In genomic region chr3:122679467-122680291, GRCh38 we compare ENCODE assay signal across 8 cellular contexts. TPM values are rescaled to one million over a fixed set of nuclear protein-coding genes. Genes with fewer than 3 reads are reported as not detected.
DNase-seq lines count a peak whose midpoint lies in the region; ATAC-seq and TF ChIP-seq lines count a peak whose summit lies in the region.

No MANE protein-coding gene starts in this region.

- TF ChIP-seq CTCF in AG10803 (conservative IDR thresholded peaks at IDR 0.05; ENCODE audit: low read length) = no peak
- TF ChIP-seq CTCF in HL-60 (IDR thresholded peaks at IDR 0.05; ENCODE audit: insufficient read depth, low read length) = no peak

- H3K4me1 ChIP-seq in endocrine pancreas (ENCODE audit: control insufficient read depth, insufficient read depth, low read length) = peaks cover 10% of the 10 kb centered on the region

- peak overlapping the region; percentile 87 for H3K9ac ChIP-seq in endocrine pancreas (ENCODE audit: control insufficient read depth, insufficient read depth, low read length)

- ATAC-seq in GM18517 (IDR thresholded peaks at IDR 0.05; ENCODE audit: unreplicated experiment) = peak; percentile 16

- H3K4me3 Mint-ChIP-seq in T-helper 2 cell treated with Interferon-gamma antibody and Interleukin-4, amounts not matched to agents 5 μg/mL and 100 μg/mL, for 36 hours = peak overlapping the region; percentile 88

- H3K36me3 Mint-ChIP-seq in T-helper 2 cell treated with Interferon-gamma antibody and Interleukin-4, amounts not matched to agents 5 μg/mL and 100 μg/mL, for 36 hours (ENCODE audit: low read depth) = peaks cover 17% of the 10 kb centered on the region

- H3K27me3 ChIP-seq in HL-60 (ENCODE audit: insufficient read depth, poor library complexity, severe bottlenecking) (no peaks in the 10 kb centered on the region), endocrine pancreas (ENCODE audit: control insufficient read depth, insufficient read depth, low read length) (no peaks in the 10 kb centered on the region)

- H3K9me3 ChIP-seq in endocrine pancreas (ENCODE audit: control insufficient read depth, low read length) = no peaks in the 10 kb centered on the region

- no peaks in the 10 kb centered on the region for H3K36me3 ChIP-seq in endocrine pancreas (ENCODE audit: control insufficient read depth, insufficient read depth, low read length)

- H3K4me1 Mint-ChIP-seq in T-helper 2 cell treated with Interferon-gamma antibody and Interleukin-4, amounts not matched to agents 5 μg/mL and 100 μg/mL, for 36 hours (ENCODE audit: low read depth) = peaks cover 47% of the 10 kb centered on the region

- H3K4me3 ChIP-seq in AG10803 (ENCODE audit: low read length) (peak overlapping the region; percentile 84), HL-60 (replicated peaks; ENCODE audit: insufficient read depth, low read length) (peak overlapping the region; percentile 16; the same call in 1 of the 2 replicates), endocrine pancreas (ENCODE audit: control insufficient read depth, insufficient read depth, low read length) (peak overlapping the region; percentile 72)

- no peak overlapping the region for H3K27ac ChIP-seq in HL-60 (replicated peaks)

- no peaks in the 10 kb centered on the region for H3K27me3 Mint-ChIP-seq in T-helper 2 cell treated with Interferon-gamma antibody and Interleukin-4, amounts not matched to agents 5 μg/mL and 100 μg/mL, for 36 hours (ENCODE audit: low read depth)

- H3K9me3 Mint-ChIP-seq in T-helper 2 cell treated with Interferon-gamma antibody and Interleukin-4, amounts not matched to agents 5 μg/mL and 100 μg/mL, for 36 hours = no peaks in the 10 kb centered on the region

- H3K27ac Mint-ChIP-seq in T-helper 2 cell treated with Interferon-gamma antibody and Interleukin-4, amounts not matched to agents 5 μg/mL and 100 μg/mL, for 36 hours = peak overlapping the region; percentile 92

- peak; percentile 9 for DNase-seq in AG10803 (ENCODE audit: low read depth)
- peak in 1 of 2 experiments; percentile 22 for DNase-seq in HL-60 (ENCODE audit: low read depth in 1 of 2, low spot score in 1 of 2)
- DNase-seq in T-helper 2 cell treated with Interferon-gamma antibody and Interleukin-4, amounts not matched to agents 5 μg/mL and 100 μg/mL, for 36 hours (ENCODE audit: low spot score) = no peak
- DNase-seq in myocyte (ENCODE audit: low read depth) = peak; percentile 36
- no peak for DNase-seq in iPS-NIHi11 (ENCODE audit: low spot score)
- no peak for DNase-seq in epidermal melanocyte (ENCODE audit: insufficient read length, low spot score)

RNA-seq across cellular contexts. Expression of gene PARP14, which starts 1.0 kb away (rescaled TPM):
- 11.3 and 14.1 TPM in 2 replicates for total RNA-seq in myocyte
- 4.8 TPM for polyA plus RNA-seq in myocyte (2012)

Comparison
In these comparisons a context has a peak if more than half of its experiments do, and no peak if none do; other contexts are left out.
1. DNase-seq: peak in AG10803 (single experiment) and myocyte (single experiment); none in T-helper 2 cell treated with Interferon-gamma antibody and Interleukin-4, amounts not matched to agents 5 μg/mL and 100 μg/mL, for 36 hours (single experiment), iPS-NIHi11 (single experiment) and epidermal melanocyte (single experiment).
2. H3K4me3 ChIP-seq: peak in every context shown above with its lines; median percentile 84 in AG10803; 72 in endocrine pancreas; 16 in HL-60.